In genomic region chr13:86882107-86882506, GRCh38 we compare ENCODE assay signal across 21 cellular contexts.
DNase-seq lines count a peak whose midpoint lies in the region; ATAC-seq and TF ChIP-seq lines count a peak whose summit lies in the region.
"Had no signal": no experiment of that assay in that cellular context is flagged by ENCODE, and none has a peak within 500 bp of the region (broad histone marks: within the 10 kb centered on the region; RNA-seq: fewer than 3 reads in every experiment).

No MANE protein-coding gene starts in this region.

- H3K27me3 ChIP-seq in H9 (ENCODE audit: insufficient read depth, low read length) (peaks cover 7% of the 10 kb centered on the region; the same call in 1 of the 2 replicates), mesendoderm (ENCODE audit: insufficient read depth, low read length, poor library complexity) (no peaks in the 10 kb centered on the region)
- H3K27me3 ChIP-seq: SJSA1 had no signal

- H4K20me1 ChIP-seq in H9 (ENCODE audit: control insufficient read depth, insufficient read depth, insufficient read length), result no peaks in the 10 kb centered on the region

- H3K56ac ChIP-seq in H9 (ENCODE audit: insufficient read length, low read depth, low read length) (no peak overlapping the region), mesendoderm (ENCODE audit: low read length) (no peak overlapping the region)

- no peaks in the 10 kb centered on the region for H3K23me2 ChIP-seq in H9 (ENCODE audit: insufficient read length, low read depth, low read length, poor library complexity, severe bottlenecking)

- H2BK12ac ChIP-seq in H9 (ENCODE audit: insufficient read length, low read depth, low read length), result no peak overlapping the region

- H3K4ac ChIP-seq in H9 (ENCODE audit: low read depth, low read length), result no peak overlapping the region
- no peak overlapping the region for H3K4ac ChIP-seq in mesendoderm (ENCODE audit: low read depth, low read length)

- no peak for ATAC-seq in activated T-helper 17 cell treated with anti-CD3 and anti-CD28 coated beads, Interleukin-2, amount 50 U/mL, for 72 hours (replicated peaks)
- ATAC-seq: A549, GM12878, Panc1 had no signal

- no peak overlapping the region for H2AFZ ChIP-seq in H9 (ENCODE audit: low read length)

- H3K27ac Mint-ChIP-seq in H9, result 0 out of 7 replicates have a peak overlapping the region, but pooled peaks of 1 of the 3 experiments have one; percentile 62
- no peak overlapping the region for H3K27ac Mint-ChIP-seq in activated T-helper 17 cell treated with anti-CD3 and anti-CD28 coated beads, Interleukin-2, amount 50 U/mL, for 72 hours
- H3K27ac Mint-ChIP-seq: CD4-positive, alpha-beta T cell; HFFc6; IgD-negative memory B cell had no signal

- H3K27ac ChIP-seq in H9 (ENCODE audit: insufficient read length, low read depth, low read length) (no peak overlapping the region), mesendoderm (ENCODE audit: low read depth, low read length) (no peak overlapping the region)
- H3K27ac ChIP-seq: A549, SJSA1 had no signal

- H2BK5ac ChIP-seq in H9 (ENCODE audit: insufficient read length, low read length) (no peak overlapping the region), mesendoderm (ENCODE audit: low read length) (no peak overlapping the region)

- peaks cover 17 to 21% of the 10 kb centered on the region in 2 experiments for H3K4me1 Mint-ChIP-seq in H9
- no peaks in the 10 kb centered on the region for H3K4me1 Mint-ChIP-seq in activated T-helper 17 cell treated with anti-CD3 and anti-CD28 coated beads, Interleukin-2, amount 50 U/mL, for 72 hours
- H3K4me1 Mint-ChIP-seq: IgD-negative memory B cell had no signal

- no peak for TF ChIP-seq POLR2A in erythroblast (IDR thresholded peaks at IDR 0.05; ENCODE audit: low read length)

- H3K79me1 ChIP-seq in H9 (ENCODE audit: insufficient read depth, low read depth, low read length, poor library complexity, severe bottlenecking) (no peaks in the 10 kb centered on the region), mesendoderm (ENCODE audit: low read length) (no peaks in the 10 kb centered on the region)

- no peak overlapping the region for H3K4me3 Mint-ChIP-seq in H9
- no peak overlapping the region for H3K4me3 Mint-ChIP-seq in activated T-helper 17 cell treated with anti-CD3 and anti-CD28 coated beads, Interleukin-2, amount 50 U/mL, for 72 hours
- H3K4me3 Mint-ChIP-seq: CD4-positive, alpha-beta T cell; HFFc6; IgD-negative memory B cell had no signal

- H3K27me3 Mint-ChIP-seq in H9 (ENCODE audit: low read depth), result peaks cover 79% of the 10 kb centered on the region
- no peaks in the 10 kb centered on the region for H3K27me3 Mint-ChIP-seq in activated T-helper 17 cell treated with anti-CD3 and anti-CD28 coated beads, Interleukin-2, amount 50 U/mL, for 72 hours
- H3K27me3 Mint-ChIP-seq: CD4-positive, alpha-beta T cell; IgD-negative memory B cell had no signal

- no peak overlapping the region for H4K91ac ChIP-seq in H9 (ENCODE audit: insufficient read length, low read depth, low read length)

- H3T11ph ChIP-seq in H9 (ENCODE audit: low read length), result no peak overlapping the region

- H2BK120ac ChIP-seq in H9 (ENCODE audit: low read depth, low read length, poor library complexity, severe bottlenecking), result no peak overlapping the region
- peak overlapping the region; percentile 74 for H2BK120ac ChIP-seq in mesendoderm (ENCODE audit: low read depth, low read length)

- H3K4me2 ChIP-seq in H9 (ENCODE audit: insufficient read depth, insufficient read length, low read length) (no peak overlapping the region), mesendoderm (ENCODE audit: low read length) (no peak overlapping the region)
- H3K4me2 ChIP-seq: A549 had no signal

- H2BK15ac ChIP-seq in H9 (ENCODE audit: low read depth, low read length) (no peak overlapping the region), mesendoderm (replicated peaks; ENCODE audit: low read depth) (no peak overlapping the region)

- H2AK5ac ChIP-seq in H9 (ENCODE audit: insufficient read length, low read length) (no peak overlapping the region), mesendoderm (ENCODE audit: low read length) (no peak overlapping the region)

- DNase-seq in H9, result peak; percentile 88
- DNase-seq in OCI-M1 (lab: John Stamatoyannopoulos, UW), result peak; percentile 88
- peak; percentile 3 to 5 for DNase-seq in erythroblast (lab: John Stamatoyannopoulos, UW)
- peak; percentile 95 for DNase-seq in mesendoderm
- no peak for DNase-seq in GM20000 (ENCODE audit: low spot score)
- no peak for DNase-seq in posterior vena cava (ENCODE audit: low spot score)
- no peak for DNase-seq in stimulated activated CD4-positive, alpha-beta T cell treated with anti-CD3 and anti-CD28 coated beads, Interleukin-15, amount 100 ng/mL, for 24 hours
- DNase-seq: Caco-2; CD4-positive, alpha-beta T cell; HFFc6; NCI-H1092 treated with DMSO at 0.1 percent for 48 hours; NCI-H1694; NCI-H2107; NCI-H2227 treated with DMSO at 0.1 percent for 48 hours; NCI-H82 had no signal

- H3K18ac ChIP-seq in H9 (ENCODE audit: insufficient read length, low read depth, low read length), result no peak overlapping the region
- H3K18ac ChIP-seq in mesendoderm (ENCODE audit: low read length), result peak overlapping the region; percentile 83

- WGBS in H9 (ENCODE audit: extremely low coverage, insufficient read length, low lambda C conversion rate), result no CpG with 5 or more reads among the region's 5 CpGs
- WGBS in mesendoderm (ENCODE audit: extremely low coverage, insufficient coverage, low lambda C conversion rate), result no CpG with 5 or more reads among the region's 5 CpGs

- H2BK20ac ChIP-seq in H9 (ENCODE audit: low read depth, low read length, poor library complexity, severe bottlenecking), result no peak overlapping the region

- H3K9ac ChIP-seq in H9 (ENCODE audit: extremely low read depth, insufficient read length, low read length) (no peak overlapping the region), mesendoderm (ENCODE audit: low read length) (no peak overlapping the region)

- H3K9me3 ChIP-seq in H9 (ENCODE audit: control insufficient read depth, low read depth, low read length), result no peaks in the 10 kb centered on the region
- H3K9me3 ChIP-seq: A549, Caco-2, SJSA1 had no signal

- H3K4me1 ChIP-seq in H9 (ENCODE audit: insufficient read depth, low read length), result peaks cover 3% of the 10 kb centered on the region; the same call in 1 of the 2 replicates
- H3K4me1 ChIP-seq in mesendoderm (ENCODE audit: control insufficient read depth, low read depth, low read length), result peaks cover 3% of the 10 kb centered on the region
- H3K4me1 ChIP-seq: A549, Caco-2, SJSA1 had no signal

- peaks cover 0 to under 1% of the 10 kb centered on the region in 2 experiments; a peak in 4 of 5 replicates for H3K9me3 Mint-ChIP-seq in H9
- H3K9me3 Mint-ChIP-seq in activated T-helper 17 cell treated with anti-CD3 and anti-CD28 coated beads, Interleukin-2, amount 50 U/mL, for 72 hours, result peaks cover 11% of the 10 kb centered on the region
- H3K9me3 Mint-ChIP-seq: CD4-positive, alpha-beta T cell had no signal

- no peak overlapping the region for H3K4me3 ChIP-seq in mesendoderm (ENCODE audit: low read length)
- H3K4me3 ChIP-seq: A549, GM12878, SJSA1 had no signal

- peaks cover 0 to 5% (median 4%) of the 10 kb centered on the region in 3 experiments; a peak in 1 of 7 replicates for H3K36me3 Mint-ChIP-seq in H9 (ENCODE audit: insufficient read depth in 1 of 3, low read depth in 3 of 3)
- no peaks in the 10 kb centered on the region for H3K36me3 Mint-ChIP-seq in activated T-helper 17 cell treated with anti-CD3 and anti-CD28 coated beads, Interleukin-2, amount 50 U/mL, for 72 hours (ENCODE audit: low read depth)

- H3K36me3 ChIP-seq in mesendoderm (ENCODE audit: control insufficient read depth, insufficient read depth, low read length), result no peaks in the 10 kb centered on the region
- H3K36me3 ChIP-seq: SJSA1 had no signal

- H4K5ac ChIP-seq in H9 (ENCODE audit: insufficient read length, low read depth, low read length), result no peak overlapping the region
- H4K5ac ChIP-seq in mesendoderm (ENCODE audit: low read length), result no peak overlapping the region

- TF ChIP-seq CTCF in H9 (conservative IDR thresholded peaks at IDR 0.05) (no peak), GM20000 (IDR thresholded peaks at IDR 0.05; ENCODE audit: extremely low read depth, missing control alignments) (no peak)

- H4K8ac ChIP-seq in H9 (replicated peaks; ENCODE audit: insufficient read length, low read depth, low read length) (no peak overlapping the region), mesendoderm (ENCODE audit: low read depth, low read length) (no peak overlapping the region)

- H3K79me2 ChIP-seq in H9 (ENCODE audit: insufficient read depth, low read length), result no peaks in the 10 kb centered on the region
- no peaks in the 10 kb centered on the region for H3K79me2 ChIP-seq in mesendoderm (ENCODE audit: control insufficient read depth, insufficient read depth, low read length)

- intact Hi-C loops in posterior vena cava (cut with DNase I), result no loop called here

- H3K14ac ChIP-seq in H9 (ENCODE audit: insufficient read depth, low read length), result no peak overlapping the region

- no peak overlapping the region for H3K23ac ChIP-seq in H9 (ENCODE audit: insufficient read length, low read depth, low read length)
- no peak overlapping the region for H3K23ac ChIP-seq in mesendoderm (ENCODE audit: low read length)

Comparison
In these comparisons a context has a peak if more than half of its experiments do, and no peak if none do; other contexts are left out.
1. DNase-seq: peak in H9 (single experiment), OCI-M1 (single experiment), erythroblast (2 of 2) and mesendoderm (single experiment); none in GM20000 (single experiment), posterior vena cava (single experiment) and stimulated activated CD4-positive, alpha-beta T cell treated with anti-CD3 and anti-CD28 coated beads, Interleukin-15, amount 100 ng/mL, for 24 hours (single experiment).